ENCODE assay signal across 8 cellular contexts in the genomic region with DNA sequence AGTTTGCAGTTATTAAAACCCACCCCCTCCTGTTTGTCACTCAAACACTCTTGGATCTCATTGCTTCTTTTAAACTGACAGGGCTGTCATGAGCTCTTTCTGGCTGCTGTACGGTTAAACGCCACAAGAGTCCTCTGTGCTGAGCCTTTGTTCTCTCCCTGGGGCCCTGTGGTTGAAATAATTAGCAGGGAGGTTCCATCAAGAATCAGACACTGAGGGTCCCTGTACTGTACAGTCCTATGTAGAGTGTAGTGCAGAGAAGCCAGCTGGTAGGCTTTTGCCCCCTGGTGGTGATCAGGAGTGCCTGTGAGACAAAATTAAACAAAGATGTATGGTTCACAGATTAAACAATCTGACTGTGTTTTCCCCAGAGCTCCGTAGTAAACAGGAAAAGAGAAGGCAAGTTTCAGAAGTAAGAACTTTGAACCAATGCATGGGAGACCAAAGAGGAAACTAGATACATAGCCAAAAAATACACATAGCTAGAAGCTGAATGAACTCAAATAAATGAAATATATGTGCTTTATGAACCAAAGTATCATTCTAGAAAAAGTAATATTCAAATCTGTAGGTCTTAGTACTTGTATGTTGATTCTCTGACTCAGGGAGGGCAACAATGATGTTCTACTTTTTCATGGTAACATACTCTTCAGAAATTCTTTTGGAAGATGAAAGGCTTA.
A peak's percentile ranks its signal among the peaks of the same experiment; 100 is the strongest.
DNase-seq lines count a peak whose midpoint lies in the region; ATAC-seq and TF ChIP-seq lines count a peak whose summit lies in the region.

No MANE protein-coding gene starts in this region.

- peak; percentile 95 for TF ChIP-seq CTCF in AG09319 (IDR thresholded peaks at IDR 0.05; ENCODE audit: low read depth, low read length)
- peak; percentile 99 for TF ChIP-seq CTCF in VCaP (conservative IDR thresholded peaks at IDR 0.05)

- DNase-seq in AG09319 (ENCODE audit: extremely low read depth, low read depth) (peak; percentile 49), NCI-H2196 treated with DMSO at 0.1 percent for 48 hours (lab: John Stamatoyannopoulos, UW; ENCODE audit: unreplicated experiment) (peak; percentile 27), caudate nucleus (lab: John Stamatoyannopoulos, UW) (peak; percentile 8 to 94 (median 69)), kidney tubule cell (ENCODE audit: low spot score) (peak; percentile 82)
- peak; percentile 32 to 51 for DNase-seq in stimulated activated CD4-positive, alpha-beta T cell treated with anti-CD3 and anti-CD28 coated beads, Interleukin-1b, Interleukin-23, amount 100 ng/mL, for 4 hours (ENCODE audit: low read depth in 2 of 2)

- ATAC-seq in GM18873 (IDR thresholded peaks at IDR 0.05; ENCODE audit: low FRiP score, unreplicated experiment) (peak; percentile 50), HG03196 (IDR thresholded peaks at IDR 0.05; ENCODE audit: unreplicated experiment) (peak; percentile 64)

- peak overlapping the region; percentile 95 for H3K27ac ChIP-seq in VCaP
- peak overlapping the region; percentile 84 for H3K27ac ChIP-seq in caudate nucleus (ENCODE audit: low read depth, low read length)

Comparison
In these comparisons a context has a peak if more than half of its experiments do, and no peak if none do; other contexts are left out.
1. Peak in every context shown above with its lines: DNase-seq, ATAC-seq and H3K27ac ChIP-seq.
2. DNase-seq: peak in every context shown above with its lines; median percentile 82 in kidney tubule cell; 69 in caudate nucleus; 49 in AG09319; 42 in stimulated activated CD4-positive, alpha-beta T cell treated with anti-CD3 and anti-CD28 coated beads, Interleukin-1b, Interleukin-23, amount 100 ng/mL, for 4 hours; 27 in NCI-H2196 treated with DMSO at 0.1 percent for 48 hours.